ENCODE assay signal across 20 cellular contexts in the genomic region with DNA sequence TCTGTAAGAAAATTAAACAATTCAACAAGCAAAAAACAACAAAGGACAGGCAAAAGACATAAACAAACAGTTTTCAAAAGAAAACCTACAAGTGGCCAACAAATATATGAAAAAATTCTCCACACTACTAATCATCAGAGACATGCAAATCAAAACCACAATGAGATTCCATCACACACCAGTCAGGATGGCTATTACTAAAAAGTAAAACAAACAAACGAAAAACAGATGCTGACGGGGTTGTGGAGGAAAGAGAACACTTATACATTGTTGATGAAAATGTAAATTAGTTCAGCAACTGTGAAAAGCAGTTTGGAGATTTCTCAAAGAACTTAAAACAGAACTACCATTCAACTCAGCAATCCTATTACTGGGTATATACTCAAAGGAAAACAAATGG.
DNase-seq lines count a peak whose midpoint lies in the region; ATAC-seq and TF ChIP-seq lines count a peak whose summit lies in the region.
"Had no signal": no experiment of that assay in that cellular context is flagged by ENCODE, and none has a peak within 500 bp of the region (broad histone marks: within the 10 kb centered on the region; RNA-seq: fewer than 3 reads in every experiment).

No MANE protein-coding gene starts in this region.

- H3K27ac Mint-ChIP-seq in endothelial cell (ENCODE audit: unreplicated experiment), result no peak overlapping the region
- H3K27ac Mint-ChIP-seq: activated CD4-positive, alpha-beta T cell treated with anti-CD3 and anti-CD28 coated beads, Interleukin-2, amount 10 ng/mL, durations not matched to agents 24 days and 14 days had no signal

- peaks cover 3% of the 10 kb centered on the region for H3K27me3 Mint-ChIP-seq in endothelial cell (ENCODE audit: unreplicated experiment)
- H3K27me3 Mint-ChIP-seq: activated CD4-positive, alpha-beta T cell treated with anti-CD3 and anti-CD28 coated beads, Interleukin-2, amount 10 ng/mL, durations not matched to agents 24 days and 14 days; central memory CD8-positive, alpha-beta T cell had no signal

- no peaks in the 10 kb centered on the region for H3K9me3 ChIP-seq in prostate gland

- DNase-seq in AG09319 (ENCODE audit: extremely low read depth, low read depth), result peak; percentile 76
- DNase-seq in HT1080 (ENCODE audit: low read depth), result peak; percentile 1
- peak; percentile 47 for DNase-seq in brain microvascular endothelial cell
- DNase-seq in foreskin melanocyte, result peak; percentile 66
- no peak for DNase-seq in prostate gland (ENCODE audit: low spot score)
- no peak for DNase-seq in endothelial cell (ENCODE audit: low spot score)
- DNase-seq: activated CD4-positive, alpha-beta T cell treated with anti-CD3 and anti-CD28 coated beads, Interleukin-2, amount 10 ng/mL, durations not matched to agents 24 days and 14 days; activated naive CD4-positive, alpha-beta T cell treated with anti-CD3 and anti-CD28 coated beads, Interleukin-2, amount 50 U/mL, for 16 hours; activated T-cell treated with anti-CD3 and anti-CD28 coated beads for 4 hours; Calu3; hypothalamus; NCI-H748 treated with DMSO at 0.1 percent for 48 hours; PC-9; right cardiac atrium; stimulated activated CD4-positive, alpha-beta T cell treated with anti-CD3 and anti-CD28 coated beads, Interleukin-1b, Interleukin-23, amount 100 ng/mL, for 48 hours; substantia nigra had no signal

- TF ChIP-seq CTCF in AG09319 (IDR thresholded peaks at IDR 0.05; ENCODE audit: low read depth, low read length) (no peak), brain microvascular endothelial cell (IDR thresholded peaks at IDR 0.05; ENCODE audit: low read depth, low read length, missing control alignments) (no peak), prostate gland (IDR thresholded peaks at IDR 0.05) (no peak), endothelial cell (IDR thresholded peaks at IDR 0.05; ENCODE audit: unreplicated experiment) (no peak)

- H3K27me3 ChIP-seq in brain microvascular endothelial cell (replicated peaks) (no peaks in the 10 kb centered on the region), prostate gland (replicated peaks; ENCODE audit: insufficient read depth) (no peaks in the 10 kb centered on the region)

- ATAC-seq in HG03159 (IDR thresholded peaks at IDR 0.05; ENCODE audit: unreplicated experiment), result no peak
- ATAC-seq in HG03571 (IDR thresholded peaks at IDR 0.05; ENCODE audit: unreplicated experiment), result no peak
- ATAC-seq: right cardiac atrium had no signal

- in situ Hi-C loops in brain microvascular endothelial cell (cut with HindIII; ENCODE audit: low pct_ligation_motif_present, low sequenced_read_pairs), result no loop called here

- no peaks in the 10 kb centered on the region for H3K4me1 Mint-ChIP-seq in endothelial cell (ENCODE audit: unreplicated experiment)
- H3K4me1 Mint-ChIP-seq: activated CD4-positive, alpha-beta T cell treated with anti-CD3 and anti-CD28 coated beads, Interleukin-2, amount 10 ng/mL, durations not matched to agents 24 days and 14 days; central memory CD8-positive, alpha-beta T cell had no signal

- H3K4me3 Mint-ChIP-seq in endothelial cell (ENCODE audit: unreplicated experiment), result no peak overlapping the region
- H3K4me3 Mint-ChIP-seq: activated CD4-positive, alpha-beta T cell treated with anti-CD3 and anti-CD28 coated beads, Interleukin-2, amount 10 ng/mL, durations not matched to agents 24 days and 14 days; central memory CD8-positive, alpha-beta T cell had no signal

- H3K4me3 ChIP-seq in brain microvascular endothelial cell (ENCODE audit: low read depth, low read length), result no peak overlapping the region
- no peak overlapping the region for H3K4me3 ChIP-seq in prostate gland
- H3K4me3 ChIP-seq: PC-9, SK-N-MC had no signal

- H3K36me3 Mint-ChIP-seq in endothelial cell (ENCODE audit: low read depth, unreplicated experiment), result peaks cover 4% of the 10 kb centered on the region

- no peaks in the 10 kb centered on the region for H3K4me1 ChIP-seq in prostate gland (replicated peaks)

- H3K27ac ChIP-seq in brain microvascular endothelial cell, result no peak overlapping the region
- H3K27ac ChIP-seq in prostate gland, result no peak overlapping the region
- H3K27ac ChIP-seq: PC-9, SK-N-MC had no signal

- intact Hi-C loops in prostate gland (cut with DNase I), result no loop called here

- no peak for TF ChIP-seq POLR2A in prostate gland (IDR thresholded peaks at IDR 0.05)

- H3K36me3 ChIP-seq in brain microvascular endothelial cell (replicated peaks), result no peaks in the 10 kb centered on the region
- H3K36me3 ChIP-seq in prostate gland, result no peaks in the 10 kb centered on the region

- WGBS in prostate gland, result 89% methylated on average over 2 of the region's 2 CpGs

- H3K9me3 Mint-ChIP-seq in endothelial cell (ENCODE audit: unreplicated experiment), result no peaks in the 10 kb centered on the region

Comparison
In these comparisons a context has a peak if more than half of its experiments do, and no peak if none do; other contexts are left out.
1. DNase-seq: peak in AG09319 (single experiment), HT1080 (single experiment), brain microvascular endothelial cell (single experiment) and foreskin melanocyte (single experiment); none in prostate gland (single experiment) and endothelial cell (single experiment).